In genomic region chr1:7873801-7874795, GRCh38 we compare ENCODE assay signal across 21 cellular contexts. TPM values are rescaled to one million over a fixed set of nuclear protein-coding genes. Genes with fewer than 3 reads are reported as not detected.
DNase-seq lines count a peak whose midpoint lies in the region; ATAC-seq, FAIRE-seq and TF ChIP-seq lines count a peak whose summit lies in the region.
"Had no signal": no experiment of that assay in that cellular context is flagged by ENCODE, and none has a peak within 500 bp of the region (broad histone marks: within the 10 kb centered on the region; RNA-seq: fewer than 3 reads in every experiment).

No MANE protein-coding gene starts in this region.

- no peak for FAIRE-seq in astrocyte (lab: Jason Lieb, UNC)
- FAIRE-seq: A204.1, D721Med, G401.6, GM12891, GM18507, H54 had no signal

- DNase-seq in astrocyte (ENCODE audit: low read depth) (peak; percentile 38), foreskin melanocyte (peak; percentile 84), osteocyte (ENCODE audit: extremely low spot score, unreplicated experiment) (peak; percentile 78), MV-4-11 (lab: John Stamatoyannopoulos, UW) (no peak), H7 (no peak)
- no peak for DNase-seq in activated T-helper 2 cell treated with anti-CD3 and anti-CD28 coated beads, Interferon-gamma antibody, Interleukin-2, Interleukin-4, amounts not matched to agents 10 μg/mL and 5 μg/mL and 100 μg/mL, durations not matched to agents 14 hours and 24 hours and 36 hours (ENCODE audit: low spot score)
- DNase-seq: ACHN; AML-193; Caco-2; CD4-positive, alpha-beta T cell; HFFc6 had no signal

- H3K27ac Mint-ChIP-seq in astrocyte (ENCODE audit: unreplicated experiment) (no peak overlapping the region), osteocyte (ENCODE audit: unreplicated experiment) (no peak overlapping the region)
- H3K27ac Mint-ChIP-seq in activated T-helper 2 cell treated with anti-CD3 and anti-CD28 coated beads, Interferon-gamma antibody, Interleukin-2, Interleukin-4, amounts not matched to agents 10 μg/mL and 5 μg/mL and 100 μg/mL, durations not matched to agents 14 hours and 24 hours and 36 hours: no peak overlapping the region
- H3K27ac Mint-ChIP-seq: CD4-positive, alpha-beta T cell; GM23338; HFFc6 had no signal

- H3K36me3 Mint-ChIP-seq in astrocyte (ENCODE audit: low read depth, unreplicated experiment): no peaks in the 10 kb centered on the region
- H3K36me3 Mint-ChIP-seq in osteocyte (ENCODE audit: unreplicated experiment): no peaks in the 10 kb centered on the region
- no peaks in the 10 kb centered on the region for H3K36me3 Mint-ChIP-seq in activated T-helper 2 cell treated with anti-CD3 and anti-CD28 coated beads, Interferon-gamma antibody, Interleukin-2, Interleukin-4, amounts not matched to agents 10 μg/mL and 5 μg/mL and 100 μg/mL, durations not matched to agents 14 hours and 24 hours and 36 hours (ENCODE audit: low read depth)

- H3K4me2 ChIP-seq in astrocyte (ENCODE audit: low read length): no peak overlapping the region
- H3K4me2 ChIP-seq: GM23338 had no signal

- no peak overlapping the region for H3K9ac ChIP-seq in astrocyte (ENCODE audit: low read length)

- no peak for TF ChIP-seq CTCF in astrocyte (IDR thresholded peaks at IDR 0.05; ENCODE audit: insufficient read depth, low read depth, low read length)
- no peak for TF ChIP-seq CTCF in osteocyte (IDR thresholded peaks at IDR 0.05)

- H3K27me3 ChIP-seq in astrocyte (ENCODE audit: insufficient read depth, low read length) (no peaks in the 10 kb centered on the region), H7 (ENCODE audit: control insufficient read depth, insufficient read depth, low read length) (no peaks in the 10 kb centered on the region)

- no peaks in the 10 kb centered on the region for H3K79me2 ChIP-seq in astrocyte (ENCODE audit: insufficient read depth, low read length)

- peaks cover 13% of the 10 kb centered on the region for H3K9me3 Mint-ChIP-seq in astrocyte (ENCODE audit: unreplicated experiment)
- peaks cover 12% of the 10 kb centered on the region for H3K9me3 Mint-ChIP-seq in osteocyte (ENCODE audit: unreplicated experiment)
- peaks cover 10% of the 10 kb centered on the region for H3K9me3 Mint-ChIP-seq in activated T-helper 2 cell treated with anti-CD3 and anti-CD28 coated beads, Interferon-gamma antibody, Interleukin-2, Interleukin-4, amounts not matched to agents 10 μg/mL and 5 μg/mL and 100 μg/mL, durations not matched to agents 14 hours and 24 hours and 36 hours
- H3K9me3 Mint-ChIP-seq: GM23338 had no signal

- no peaks in the 10 kb centered on the region for H3K4me1 ChIP-seq in astrocyte (ENCODE audit: insufficient read depth, low read length)
- H3K4me1 ChIP-seq: Caco-2 had no signal

- no peaks in the 10 kb centered on the region for H3K36me3 ChIP-seq in astrocyte (ENCODE audit: insufficient read depth, low read length)
- no peaks in the 10 kb centered on the region for H3K36me3 ChIP-seq in H7 (replicated peaks; ENCODE audit: control insufficient read depth, insufficient read depth, low read length)

- H3K27me3 Mint-ChIP-seq in astrocyte (ENCODE audit: low read depth, unreplicated experiment) (peaks cover 9% of the 10 kb centered on the region), osteocyte (ENCODE audit: unreplicated experiment) (peaks cover 19% of the 10 kb centered on the region)
- H3K27me3 Mint-ChIP-seq in activated T-helper 2 cell treated with anti-CD3 and anti-CD28 coated beads, Interferon-gamma antibody, Interleukin-2, Interleukin-4, amounts not matched to agents 10 μg/mL and 5 μg/mL and 100 μg/mL, durations not matched to agents 14 hours and 24 hours and 36 hours (ENCODE audit: low read depth): peaks cover 3% of the 10 kb centered on the region

- H3K27ac ChIP-seq in astrocyte (ENCODE audit: low read depth, low read length): no peak overlapping the region
- H3K27ac ChIP-seq: C4-2B had no signal

- H2AFZ ChIP-seq in astrocyte (ENCODE audit: low read depth, low read length): no peak overlapping the region
- H2AFZ ChIP-seq: GM23338 had no signal

- H3K4me1 Mint-ChIP-seq in astrocyte (ENCODE audit: low read depth, unreplicated experiment) (no peaks in the 10 kb centered on the region), osteocyte (ENCODE audit: unreplicated experiment) (no peaks in the 10 kb centered on the region)
- peaks cover 3% of the 10 kb centered on the region for H3K4me1 Mint-ChIP-seq in activated T-helper 2 cell treated with anti-CD3 and anti-CD28 coated beads, Interferon-gamma antibody, Interleukin-2, Interleukin-4, amounts not matched to agents 10 μg/mL and 5 μg/mL and 100 μg/mL, durations not matched to agents 14 hours and 24 hours and 36 hours (ENCODE audit: low read depth)
- H3K4me1 Mint-ChIP-seq: GM23338 had no signal

- no peak for ATAC-seq in HG02798 (IDR thresholded peaks at IDR 0.05; ENCODE audit: poor library complexity, unreplicated experiment)
- ATAC-seq: GM23338, HCT116 had no signal

- no peaks in the 10 kb centered on the region for H4K20me1 ChIP-seq in astrocyte (ENCODE audit: insufficient read depth, low read length)

- H3K4me3 Mint-ChIP-seq in astrocyte (ENCODE audit: unreplicated experiment): no peak overlapping the region
- H3K4me3 Mint-ChIP-seq in osteocyte (ENCODE audit: unreplicated experiment): no peak overlapping the region
- no peak overlapping the region for H3K4me3 Mint-ChIP-seq in activated T-helper 2 cell treated with anti-CD3 and anti-CD28 coated beads, Interferon-gamma antibody, Interleukin-2, Interleukin-4, amounts not matched to agents 10 μg/mL and 5 μg/mL and 100 μg/mL, durations not matched to agents 14 hours and 24 hours and 36 hours (ENCODE audit: low read depth)
- H3K4me3 Mint-ChIP-seq: CD4-positive, alpha-beta T cell; GM23338; HFFc6 had no signal

- H3K9me3 ChIP-seq in astrocyte (ENCODE audit: insufficient read depth, low read depth, low read length): no peaks in the 10 kb centered on the region
- H3K9me3 ChIP-seq: Caco-2 had no signal

- intact Hi-C loops in activated T-helper 2 cell treated with anti-CD3 and anti-CD28 coated beads, Interferon-gamma antibody, Interleukin-2, Interleukin-4, amounts not matched to agents 10 μg/mL and 5 μg/mL and 100 μg/mL, durations not matched to agents 14 hours and 24 hours and 36 hours (cut with micrococcal nuclease): no loop called here

- H3K4me3 ChIP-seq in astrocyte (ENCODE audit: insufficient read depth, low read depth, low read length): no peak overlapping the region
- H3K4me3 ChIP-seq in H7 (ENCODE audit: insufficient read depth, low read depth, low read length): no peak overlapping the region
- H3K4me3 ChIP-seq: GM23338 had no signal

RNA-seq across cellular contexts. Expression of gene UTS2, which starts 21.2 kb away (rescaled TPM):
- not detected in 2 replicates for total RNA-seq in astrocyte
- not detected in 2 replicates for total RNA-seq in osteocyte
- not detected in 2 replicates for total RNA-seq in activated T-helper 2 cell treated with anti-CD3 and anti-CD28 coated beads, Interferon-gamma antibody, Interleukin-2, Interleukin-4, amounts not matched to agents 10 μg/mL and 5 μg/mL and 100 μg/mL, durations not matched to agents 14 hours and 24 hours and 36 hours
- total RNA-seq in H7 (2014; rRNA removed; shearing (Covaris generic)): 0.35 and 1.3 TPM in 2 replicates
- total RNA-seq: CD4-positive, alpha-beta T cell; GM23338; HFFc6 had no signal

Comparison
In these comparisons a context has a peak if more than half of its experiments do, and no peak if none do; other contexts are left out.
1. DNase-seq: peak in astrocyte (single experiment), foreskin melanocyte (single experiment) and osteocyte (single experiment); none in MV-4-11 (single experiment), activated T-helper 2 cell treated with anti-CD3 and anti-CD28 coated beads, Interferon-gamma antibody, Interleukin-2, Interleukin-4, amounts not matched to agents 10 μg/mL and 5 μg/mL and 100 μg/mL, durations not matched to agents 14 hours and 24 hours and 36 hours (single experiment) and H7 (single experiment).